ENCODE assay signal across 8 cellular contexts in the genomic region with DNA sequence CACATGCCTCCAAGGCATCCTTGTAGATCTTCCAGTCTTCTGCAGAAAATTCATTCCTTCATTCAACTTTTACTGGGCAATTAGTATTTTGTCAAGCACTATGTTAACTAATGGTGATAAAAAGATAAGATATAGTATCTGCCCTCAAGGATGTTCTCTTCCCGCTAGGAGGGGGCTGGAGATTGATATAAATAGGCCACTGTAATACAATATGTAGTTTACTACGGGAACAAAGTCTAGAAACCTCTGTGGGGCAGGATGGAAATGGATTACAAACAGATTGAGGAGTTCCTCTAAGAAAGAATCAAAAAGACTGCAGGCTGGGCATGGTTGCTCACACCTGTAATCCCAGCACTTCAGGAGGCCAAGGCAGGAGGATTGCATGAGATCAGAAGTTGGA. TPM values are rescaled to one million over a fixed set of nuclear protein-coding genes. Genes with fewer than 3 reads are reported as not detected.
"Had no signal": no experiment of that assay in that cellular context is flagged by ENCODE, and none has a peak within 500 bp of the region (broad histone marks: within the 10 kb centered on the region; RNA-seq: fewer than 3 reads in every experiment).

No MANE protein-coding gene starts in this region.

- H3K27ac Mint-ChIP-seq: IgD-negative memory B cell had no signal

- H3K36me3 ChIP-seq: HAP-1 had no signal

- DNase-seq: GM23248, Karpas-422, KBM-7 had no signal

- H3K9ac ChIP-seq: GM23248, KMS-11 had no signal

- H3K27ac ChIP-seq: GM23248, HL-60, KMS-11 had no signal

- H3K4me2 ChIP-seq: KMS-11 had no signal

- FAIRE-seq: HepG2 had no signal

- H3K4me3 Mint-ChIP-seq: IgD-negative memory B cell had no signal

- H3K4me3 ChIP-seq: GM23248, HAP-1 had no signal

- H3K36me3 Mint-ChIP-seq: IgD-negative memory B cell had no signal

- H3K9me3 ChIP-seq: HAP-1 had no signal

- H2AFZ ChIP-seq: GM23248 had no signal

RNA-seq across cellular contexts. Expression of gene PARD3, which starts 10.3 kb away (rescaled TPM):
- polyA plus RNA-seq: IgD-negative memory B cell had no signal
